ENCODE assay signal across 16 cellular contexts in genomic region chr13:112233256-112233655, GRCh38.
DNase-seq lines count a peak whose midpoint lies in the region; ATAC-seq and TF ChIP-seq lines count a peak whose summit lies in the region.
"Had no signal": no experiment of that assay in that cellular context is flagged by ENCODE, and none has a peak within 500 bp of the region (broad histone marks: within the 10 kb centered on the region; RNA-seq: fewer than 3 reads in every experiment).

No MANE protein-coding gene starts in this region.

- H3K23ac ChIP-seq in neuronal stem cell (ENCODE audit: low read depth, low read length, poor library complexity): peak overlapping the region; percentile 50

- H3K18ac ChIP-seq in neuronal stem cell (ENCODE audit: low read length): peak overlapping the region; percentile 90

- peak overlapping the region; percentile 58 for H2AK5ac ChIP-seq in neuronal stem cell (ENCODE audit: low read depth, low read length)

- intact Hi-C loops in spleen (cut with DNase I; ENCODE audit: low total_unique reads) (no loop called here), mucosa of descending colon (cut with DNase I, micrococcal nuclease) (no loop called here)

- H4K8ac ChIP-seq in neuronal stem cell (ENCODE audit: low read depth, low read length): no peak overlapping the region

- H3K27ac ChIP-seq in neuronal stem cell (replicated peaks; ENCODE audit: low read length) (no peak overlapping the region), spleen (no peak overlapping the region), SJCRH30 (no peak overlapping the region), GM23248 (no peak overlapping the region)

- H4K91ac ChIP-seq in neuronal stem cell (ENCODE audit: low read depth, low read length, poor library complexity): peak overlapping the region; percentile 93

- H3K79me2 ChIP-seq in GM23248 (ENCODE audit: insufficient read depth): no peaks in the 10 kb centered on the region

- H2AFZ ChIP-seq in neuronal stem cell (ENCODE audit: low read length) (no peak overlapping the region), GM23248 (no peak overlapping the region)

- TF ChIP-seq POLR2A in spleen (IDR thresholded peaks at IDR 0.05): no peak

- H3K4me1 ChIP-seq in neuronal stem cell (ENCODE audit: control insufficient read depth in 2 of 2, insufficient read depth in 1 of 2, low read depth in 1 of 2, low read length in 2 of 2) (no peaks in the 10 kb centered on the region), spleen (no peaks in the 10 kb centered on the region), SJCRH30 (no peaks in the 10 kb centered on the region), GM23248 (ENCODE audit: insufficient read depth) (no peaks in the 10 kb centered on the region), mucosa of descending colon (ENCODE audit: low read depth) (peaks cover 3% of the 10 kb centered on the region)
- H3K4me1 ChIP-seq: HAP-1 had no signal

- no peaks in the 10 kb centered on the region for H3K9me2 ChIP-seq in GM23248 (ENCODE audit: insufficient read depth)

- peak overlapping the region; percentile 53 for H2BK15ac ChIP-seq in neuronal stem cell (ENCODE audit: low read length)

- no peak overlapping the region for H3K4me3 ChIP-seq in neuronal stem cell (ENCODE audit: low read length in 2 of 2)
- no peak overlapping the region for H3K4me3 ChIP-seq in spleen
- H3K4me3 ChIP-seq in SJCRH30: no peak overlapping the region
- H3K4me3 ChIP-seq in GM23248: no peak overlapping the region
- H3K4me3 ChIP-seq in mucosa of descending colon: no peak overlapping the region
- H3K4me3 ChIP-seq: HAP-1 had no signal

- H2BK12ac ChIP-seq in neuronal stem cell (ENCODE audit: low read length): peak overlapping the region; percentile 69

- no peak for ATAC-seq in mucosa of descending colon

- no peak overlapping the region for H2BK120ac ChIP-seq in neuronal stem cell (ENCODE audit: low read depth, low read length)

- H3K4me2 ChIP-seq in neuronal stem cell (ENCODE audit: insufficient read depth, low read length, poor library complexity, severe bottlenecking) (no peak overlapping the region), GM23248 (ENCODE audit: unreplicated experiment) (no peak overlapping the region)

- H3K9ac ChIP-seq in neuronal stem cell (ENCODE audit: low read depth, low read length, poor library complexity) (no peak overlapping the region), GM23248 (no peak overlapping the region)

- no peaks in the 10 kb centered on the region for H3K36me3 ChIP-seq in neuronal stem cell (replicated peaks in 1 of 2; ENCODE audit: control insufficient read depth in 2 of 2, insufficient read depth in 2 of 2, low read length in 2 of 2)
- no peaks in the 10 kb centered on the region for H3K36me3 ChIP-seq in spleen
- no peaks in the 10 kb centered on the region for H3K36me3 ChIP-seq in SJCRH30
- no peaks in the 10 kb centered on the region for H3K36me3 ChIP-seq in GM23248 (ENCODE audit: low read depth)
- H3K36me3 ChIP-seq in mucosa of descending colon (ENCODE audit: low read depth): no peaks in the 10 kb centered on the region
- H3K36me3 ChIP-seq: HAP-1 had no signal

- H3K79me1 ChIP-seq in neuronal stem cell (ENCODE audit: low read depth, low read length): no peaks in the 10 kb centered on the region

- H3K4ac ChIP-seq in neuronal stem cell (ENCODE audit: low read length): no peak overlapping the region

- TF ChIP-seq CTCF in spleen (IDR thresholded peaks at IDR 0.05 in 8 of 11, conservative IDR thresholded peaks at IDR 0.05 in 3 of 11) (no peak), mucosa of descending colon (IDR thresholded peaks at IDR 0.05) (no peak)

- no peaks in the 10 kb centered on the region for H3F3A ChIP-seq in GM23248 (ENCODE audit: insufficient read depth)

- WGBS in neuronal stem cell (ENCODE audit: extremely low coverage in 2 of 2, insufficient read length in 2 of 2, insufficient replicate concordance in 1 of 2), 2 donors: no CpG with 5 or more reads among the region's 18 CpGs
- 82 to 86% (median 84%) methylated on average over 18 of the region's 18 CpGs for WGBS in spleen, 5 donors
- WGBS in GM23248 (ENCODE audit: low coverage in 1 of 2, low lambda C conversion rate in 2 of 2, missing lambda C conversion rate in 2 of 2), 2 experiments: 57% methylated on average over 16 to 17 of the region's 18 CpGs

- H3K9me3 ChIP-seq in neuronal stem cell (replicated peaks in 1 of 2; ENCODE audit: control insufficient read depth in 2 of 2, insufficient read depth in 1 of 2, low read depth in 1 of 2, low read length in 2 of 2): peaks cover 5 to 7% of the 10 kb centered on the region in 2 donors
- peaks cover 0 to 2% (median 0%) of the 10 kb centered on the region in 8 donors for H3K9me3 ChIP-seq in spleen
- no peaks in the 10 kb centered on the region for H3K9me3 ChIP-seq in SJCRH30 (replicated peaks)
- no peaks in the 10 kb centered on the region for H3K9me3 ChIP-seq in GM23248 (ENCODE audit: low read depth)
- no peaks in the 10 kb centered on the region for H3K9me3 ChIP-seq in mucosa of descending colon
- H3K9me3 ChIP-seq: HAP-1 had no signal

- H4K20me1 ChIP-seq in GM23248 (ENCODE audit: insufficient read depth): no peaks in the 10 kb centered on the region

- H2BK5ac ChIP-seq in neuronal stem cell (ENCODE audit: low read length): peak overlapping the region; percentile 42

- in situ Hi-C loops in GM23248 (cut with MboI): no loop called here

- H3K14ac ChIP-seq in neuronal stem cell (ENCODE audit: low read length): peak overlapping the region; percentile 2

- DNase-seq in mesenteric fat pad (ENCODE audit: low spot score): peak; percentile 72
- no peak for DNase-seq in neuronal stem cell (ENCODE audit: low spot score)
- DNase-seq in spleen: peak; percentile 58
- DNase-seq in SJCRH30: no peak
- DNase-seq in GM23248: no peak
- DNase-seq in mucosa of descending colon: no peak
- DNase-seq: C1 segment of cervical spinal cord; Calu3; CD4-positive, alpha-beta memory T cell; COR-L47; DMS53; DMS79 treated with DMSO at 0.1 percent for 48 hours; GF-D8; GOT3; HFFc6 had no signal

- H3K27me3 ChIP-seq in neuronal stem cell (ENCODE audit: control insufficient read depth in 3 of 3, insufficient read depth in 3 of 3, low read depth in 1 of 3, low read length in 3 of 3): no peaks in the 10 kb centered on the region
- peaks cover 0 to 24% (median 0%) of the 10 kb centered on the region in 7 donors for H3K27me3 ChIP-seq in spleen (replicated peaks in 1 of 7)
- no peaks in the 10 kb centered on the region; the same call in 1 of the 2 replicates for H3K27me3 ChIP-seq in SJCRH30
- H3K27me3 ChIP-seq in GM23248 (replicated peaks; ENCODE audit: insufficient read depth): no peaks in the 10 kb centered on the region

Comparison
In these comparisons a context has a peak if more than half of its experiments do, and no peak if none do; other contexts are left out.
1. DNase-seq: peak in mesenteric fat pad (single experiment) and spleen (single experiment); none in neuronal stem cell (single experiment), SJCRH30 (0 of 2), GM23248 (single experiment) and mucosa of descending colon (0 of 3).